ENCODE assay signal across 16 cellular contexts in genomic region chr16:86355538-86355937, GRCh38.
DNase-seq lines count a peak whose midpoint lies in the region; ATAC-seq and TF ChIP-seq lines count a peak whose summit lies in the region.
"Had no signal": no experiment of that assay in that cellular context is flagged by ENCODE, and none has a peak within 500 bp of the region (broad histone marks: within the 10 kb centered on the region; RNA-seq: fewer than 3 reads in every experiment).

No MANE protein-coding gene starts in this region.

- 79% methylated on average over 5 of the region's 5 CpGs for WGBS in hepatocyte (ENCODE audit: low lambda C conversion rate, missing lambda C conversion rate)
- WGBS in psoas muscle, 3 donors: 83 to 91% (median 88%) methylated on average over 5 of the region's 5 CpGs

- H3K27ac ChIP-seq in hepatocyte (peak overlapping the region; percentile 81), psoas muscle (no peak overlapping the region)
- H3K27ac ChIP-seq: dorsolateral prefrontal cortex, parathyroid adenoma, WERI-Rb-1 had no signal

- no peak overlapping the region for H3K4me2 ChIP-seq in hepatocyte

- H4K20me1 ChIP-seq in hepatocyte (ENCODE audit: insufficient read depth, poor library complexity, severe bottlenecking): no peaks in the 10 kb centered on the region

- peak; percentile 58 for DNase-seq in AG09319 (ENCODE audit: extremely low read depth, low read depth)
- peak; percentile 8 for DNase-seq in HS-27A (ENCODE audit: low read depth)
- DNase-seq in amniotic stem cell (lab: John Stamatoyannopoulos, UW): peak; percentile 33
- no peak for DNase-seq in hepatocyte (ENCODE audit: low spot score)
- no peak for DNase-seq in T-helper 1 cell
- no peak for DNase-seq in NCI-H69 (lab: John Stamatoyannopoulos, UW)
- no peak for DNase-seq in NCI-H1417 treated with DMSO at 0.1 percent for 48 hours (lab: John Stamatoyannopoulos, UW)
- no peak for DNase-seq in psoas muscle
- DNase-seq: activated effector memory CD4-positive, alpha-beta T cell treated with Interleukin-2 at 50 U/mL for 16 hours; dorsolateral prefrontal cortex; MM.1S; NCI-H2081; stimulated activated naive CD8-positive, alpha-beta T cell treated with anti-CD3 and anti-CD28 coated beads, Interleukin-15, Interleukin-2, amounts not matched to agents 100 U/mL and 50 U/mL, for 24 hours; WERI-Rb-1 had no signal

- H3K36me3 ChIP-seq in hepatocyte (replicated peaks; ENCODE audit: insufficient read depth, low read depth) (no peaks in the 10 kb centered on the region), psoas muscle (ENCODE audit: insufficient read depth in 1 of 2, low read depth in 1 of 2) (no peaks in the 10 kb centered on the region)
- H3K36me3 ChIP-seq: WERI-Rb-1 had no signal

- no peaks in the 10 kb centered on the region for H3K27me3 ChIP-seq in hepatocyte
- peaks cover 0 to 28% (median 3%) of the 10 kb centered on the region in 3 donors for H3K27me3 ChIP-seq in psoas muscle (ENCODE audit: insufficient read depth in 3 of 3, low read length in 2 of 3)

- no peaks in the 10 kb centered on the region for H3K9me3 ChIP-seq in hepatocyte (ENCODE audit: low read depth)
- H3K9me3 ChIP-seq in psoas muscle: no peaks in the 10 kb centered on the region

- no peak overlapping the region for H3K4me3 ChIP-seq in hepatocyte
- no peak overlapping the region for H3K4me3 ChIP-seq in psoas muscle
- H3K4me3 ChIP-seq: dorsolateral prefrontal cortex had no signal

- H3K4me1 ChIP-seq in hepatocyte (ENCODE audit: insufficient read depth): peaks cover 21% of the 10 kb centered on the region
- H3K4me1 ChIP-seq in psoas muscle: no peaks in the 10 kb centered on the region
- H3K4me1 ChIP-seq: parathyroid adenoma had no signal

- no peak for ATAC-seq in psoas muscle
- ATAC-seq: esophagus mucosa; stimulated activated naive CD8-positive, alpha-beta T cell treated with anti-CD3 and anti-CD28 coated beads, Interleukin-15, Interleukin-2, amounts not matched to agents 100 U/mL and 50 U/mL, for 24 hours had no signal

- TF ChIP-seq CTCF in AG09319 (IDR thresholded peaks at IDR 0.05; ENCODE audit: low read depth, low read length): no peak
- TF ChIP-seq CTCF in hepatocyte (IDR thresholded peaks at IDR 0.05; ENCODE audit: poor library complexity): no peak
- no peak for TF ChIP-seq CTCF in psoas muscle (IDR thresholded peaks at IDR 0.05)

- no peak overlapping the region for H2AFZ ChIP-seq in hepatocyte
- H2AFZ ChIP-seq: parathyroid adenoma had no signal

- H3K9me2 ChIP-seq in hepatocyte (replicated peaks; ENCODE audit: insufficient read depth): no peaks in the 10 kb centered on the region

- no peaks in the 10 kb centered on the region for H3K79me2 ChIP-seq in hepatocyte
- H3K79me2 ChIP-seq: parathyroid adenoma had no signal

- intact Hi-C loops in psoas muscle (cut with DNase I): no loop called here

Comparison
In these comparisons a context has a peak if more than half of its experiments do, and no peak if none do; other contexts are left out.
1. DNase-seq: peak in AG09319 (single experiment), HS-27A (single experiment) and amniotic stem cell (single experiment); none in hepatocyte (single experiment), T-helper 1 cell (0 of 5), NCI-H69 (single experiment), NCI-H1417 treated with DMSO at 0.1 percent for 48 hours (single experiment) and psoas muscle (0 of 2).